16 cellular contexts compared by ENCODE assay signal in genomic region chr12:271165-271564, GRCh38. TPM values are rescaled to one million over a fixed set of nuclear protein-coding genes. Genes with fewer than 3 reads are reported as not detected.
A peak's percentile ranks its signal among the peaks of the same experiment; 100 is the strongest.
DNase-seq lines count a peak whose midpoint lies in the region; ATAC-seq and TF ChIP-seq lines count a peak whose summit lies in the region.
"Had no signal": no experiment of that assay in that cellular context is flagged by ENCODE, and none has a peak within 500 bp of the region (broad histone marks: within the 10 kb centered on the region; RNA-seq: fewer than 3 reads in every experiment).

No MANE protein-coding gene starts in this region.

- H3K36me3 ChIP-seq in left ventricle myocardium inferior: no peaks in the 10 kb centered on the region
- H3K36me3 ChIP-seq in gastrocnemius medialis: no peaks in the 10 kb centered on the region
- no peaks in the 10 kb centered on the region for H3K36me3 ChIP-seq in GM23248 (ENCODE audit: low read depth)

- H3K9me2 ChIP-seq in GM23248 (ENCODE audit: insufficient read depth): no peaks in the 10 kb centered on the region

- H3K4me3 ChIP-seq in left ventricle myocardium inferior: no peak overlapping the region
- H3K4me3 ChIP-seq in gastrocnemius medialis: no peak overlapping the region
- no peak overlapping the region for H3K4me3 ChIP-seq in GM23248

- H3K4me1 ChIP-seq in left ventricle myocardium inferior: peaks cover 29% of the 10 kb centered on the region
- H3K4me1 ChIP-seq in gastrocnemius medialis: no peaks in the 10 kb centered on the region
- H3K4me1 ChIP-seq in GM23248 (ENCODE audit: insufficient read depth): no peaks in the 10 kb centered on the region

- TF ChIP-seq CTCF in left ventricle myocardium inferior (IDR thresholded peaks at IDR 0.05; ENCODE audit: borderline replicate concordance) (no peak), gastrocnemius medialis (IDR thresholded peaks at IDR 0.05 in 4 of 5, conservative IDR thresholded peaks at IDR 0.05 in 1 of 5) (no peak)

- H3K9me3 ChIP-seq in left ventricle myocardium inferior (replicated peaks): no peaks in the 10 kb centered on the region
- no peaks in the 10 kb centered on the region for H3K9me3 ChIP-seq in gastrocnemius medialis
- no peaks in the 10 kb centered on the region for H3K9me3 ChIP-seq in GM23248 (ENCODE audit: low read depth)

- H3K4me2 ChIP-seq in GM23248 (ENCODE audit: unreplicated experiment): no peak overlapping the region

- ATAC-seq in left ventricle myocardium superior (peak; percentile 52), gastrocnemius medialis (no peak)

- H3K9ac ChIP-seq in GM23248: no peak overlapping the region

- no peak for TF ChIP-seq POLR2A in gastrocnemius medialis (IDR thresholded peaks at IDR 0.05)

- H3K27me3 ChIP-seq in left ventricle myocardium inferior (ENCODE audit: low read depth) (no peaks in the 10 kb centered on the region), gastrocnemius medialis (no peaks in the 10 kb centered on the region), GM23248 (replicated peaks; ENCODE audit: insufficient read depth) (no peaks in the 10 kb centered on the region; the same call in 1 of the 2 replicates)

- WGBS in GM23248 (ENCODE audit: low coverage in 1 of 2, low lambda C conversion rate in 2 of 2, missing lambda C conversion rate in 2 of 2), 2 experiments: 17 to 26% methylated on average over 4 of the region's 4 CpGs

- H3K79me2 ChIP-seq in GM23248 (ENCODE audit: insufficient read depth): no peaks in the 10 kb centered on the region

- in situ Hi-C loops in gastrocnemius medialis (cut with MboI; ENCODE audit: low sequenced_read_pairs in 4 of 4) (no loop called here), GM23248 (cut with MboI) (no loop called here)

- no peaks in the 10 kb centered on the region for H4K20me1 ChIP-seq in GM23248 (ENCODE audit: insufficient read depth)

- H3K27ac ChIP-seq in left ventricle myocardium inferior (replicated peaks) (no peak overlapping the region), cingulate gyrus (ENCODE audit: low read depth, low read length) (peak overlapping the region; percentile 41), gastrocnemius medialis (no peak overlapping the region), GM23248 (no peak overlapping the region)
- H3K27ac ChIP-seq: RWPE1 had no signal

- no peak overlapping the region for H2AFZ ChIP-seq in GM23248

- H3F3A ChIP-seq in GM23248 (ENCODE audit: insufficient read depth): no peaks in the 10 kb centered on the region

- intact Hi-C loops in left ventricle myocardium superior (cut with micrococcal nuclease) (no loop called here), left ventricle myocardium inferior (cut with micrococcal nuclease) (no loop called here), gastrocnemius medialis (cut with DNase I; ENCODE audit: low total_unique reads) (no loop called here)

- DNase-seq in left ventricle myocardium superior (no peak), left ventricle myocardium inferior (no peak), midbrain (lab: John Stamatoyannopoulos, UW) (peak; percentile 45), gastrocnemius medialis (no peak), GM23248 (no peak)
- no peak for DNase-seq in stimulated activated CD8-positive, alpha-beta memory T cell treated with anti-CD3 and anti-CD28 coated beads, Interleukin-4, amount 100 ng/mL, for 48 hours
- DNase-seq: CD4-positive, CD25-positive, alpha-beta regulatory T cell; DMS53; HCEC 1CT; NCI-H1436; NCI-H2029 treated with DMSO at 0.1 percent for 48 hours; NCI-H524 treated with DMSO at 0.1 percent for 48 hours; NK-92 treated with Interleukin-12 subunit alpha and Interleukin-12 subunit beta, amount 100 ng/mL, for 24 hours had no signal

RNA-seq across cellular contexts. Expression of gene SLC6A13, which starts 8.5 kb away (rescaled TPM):
- total RNA-seq in left ventricle myocardium superior (1.9 TPM), left ventricle myocardium inferior (1.8 TPM), gastrocnemius medialis (1 to 10 TPM in 1 of 4 donors, under 1 TPM in 2, not detected in 1; 0.13 to 1.9 (median 0.82) TPM)
- total RNA-seq in GM23248 (2014; rRNA removed; shearing (Covaris generic)): not detected in 2 replicates
- polyA plus RNA-seq in GM23248 (2016; fragmentation: Nextera tagmentation; extraction: Ambion mirVana): not detected in 2 replicates
- total RNA-seq: A673 had no signal
- polyA plus RNA-seq: CD4-positive, CD25-positive, alpha-beta regulatory T cell had no signal

RNA-seq across cellular contexts. Expression of gene SLC6A12, which starts 57.2 kb away (rescaled TPM):
- total RNA-seq in left ventricle myocardium superior: 1.2 TPM
- total RNA-seq in left ventricle myocardium inferior: 1.2 TPM
- under 1 TPM in 1 of 4 donors, not detected in 3; 0.13 TPM for total RNA-seq in gastrocnemius medialis
- not detected in 2 replicates for total RNA-seq in GM23248 (2014; rRNA removed; shearing (Covaris generic))
- polyA plus RNA-seq in GM23248 (2016; fragmentation: Nextera tagmentation; extraction: Ambion mirVana): not detected in 2 replicates
- total RNA-seq: A673; CD4-positive, CD25-positive, alpha-beta regulatory T cell had no signal
- polyA plus RNA-seq: CD4-positive, CD25-positive, alpha-beta regulatory T cell had no signal
